ENCODE assay signal across 1 cellular context in genomic region chr12:10615532-10615931, GRCh38.
TF ChIP-seq lines count a peak whose summit lies in the region.

No MANE protein-coding gene starts in this region.

TF ChIP-seq in GM23338, 12 proteins besides CTCF, POLR2A, EP300 and RAD21 (continued from another document):
- no peak for TF ChIP-seq REST (IDR thresholded peaks at IDR 0.05; ENCODE audit: unreplicated experiment)
- no peak for TF ChIP-seq ZNF462 (CRISPR knock-in tag; IDR thresholded peaks at IDR 0.05)
- TF ChIP-seq STAT1 (IDR thresholded peaks at IDR 0.05; ENCODE audit: unreplicated experiment), result no peak
- no peak for TF ChIP-seq NANOG (IDR thresholded peaks at IDR 0.05; ENCODE audit: borderline replicate concordance)
- TF ChIP-seq POLR2AphosphoS5 (IDR thresholded peaks at IDR 0.05; ENCODE audit: low read depth), result no peak
- no peak for TF ChIP-seq EZH2 (IDR thresholded peaks at IDR 0.05; ENCODE audit: low read depth, unreplicated experiment)
- no peak for TF ChIP-seq EZH2phosphoT487 (IDR thresholded peaks at IDR 0.05; ENCODE audit: unreplicated experiment)
- no peak for TF ChIP-seq CREB1 (CRISPR knock-in tag; IDR thresholded peaks at IDR 0.05; ENCODE audit: low read depth)
- TF ChIP-seq JUNB (IDR thresholded peaks at IDR 0.05; ENCODE audit: unreplicated experiment), result no peak
